In genomic region chr14:77000340-77001235, GRCh38 we compare ENCODE assay signal across 9 cellular contexts. TPM values are rescaled to one million over a fixed set of nuclear protein-coding genes. Genes with fewer than 3 reads are reported as not detected.
A peak's percentile ranks its signal among the peaks of the same experiment; 100 is the strongest.
DNase-seq lines count a peak whose midpoint lies in the region; ATAC-seq and TF ChIP-seq lines count a peak whose summit lies in the region.
"Had no signal": no experiment of that assay in that cellular context is flagged by ENCODE, and none has a peak within 500 bp of the region (broad histone marks: within the 10 kb centered on the region; RNA-seq: fewer than 3 reads in every experiment).

No MANE protein-coding gene starts in this region.

- peak overlapping the region; percentile 77 to 96 (median 86) for H3K4me2 ChIP-seq in BLaER1 treated with 17β-estradiol and CSF1 and Interleukin-3, amounts not matched to agents 10 nM and 100 nM

- no peaks in the 10 kb centered on the region for H3K36me3 ChIP-seq in BLaER1 treated with 17β-estradiol and CSF1 and Interleukin-3, amounts not matched to agents 10 nM and 100 nM
- H3K36me3 ChIP-seq in naive thymus-derived CD4-positive, alpha-beta T cell (ENCODE audit: control insufficient read depth in 2 of 3, insufficient read depth in 3 of 3, low read length in 3 of 3): no peaks in the 10 kb centered on the region
- H3K36me3 ChIP-seq in brain microvascular endothelial cell (replicated peaks): no peaks in the 10 kb centered on the region

- TF ChIP-seq CTCF in coronary artery (IDR thresholded peaks at IDR 0.05) (no peak), brain microvascular endothelial cell (IDR thresholded peaks at IDR 0.05; ENCODE audit: low read depth, low read length, missing control alignments) (no peak)

- POLR2A ChIA-PET in naive thymus-derived CD4-positive, alpha-beta T cell (lab: Charles Lee): interaction anchor here (1.3 kb wide), 1 partner anchor 38 kb away, joined by 7 read pairs; no protein-coding TSS in a partner anchor

- H3K4me1 ChIP-seq in BLaER1 treated with 17β-estradiol and CSF1 and Interleukin-3, amounts not matched to agents 10 nM and 100 nM: peaks cover 60 to 79% (median 69%) of the 10 kb centered on the region in 10 experiments
- H3K4me1 ChIP-seq in naive thymus-derived CD4-positive, alpha-beta T cell (ENCODE audit: control insufficient read depth in 2 of 2, insufficient read depth in 2 of 2, low read length in 2 of 2): peaks cover 0 to 9% of the 10 kb centered on the region in 2 donors

- H3K36me3 Mint-ChIP-seq in naive thymus-derived CD4-positive, alpha-beta T cell: no peaks in the 10 kb centered on the region

- intact Hi-C loops in naive thymus-derived CD4-positive, alpha-beta T cell (cut with micrococcal nuclease): no loop called here

- H3K27ac ChIP-seq in BLaER1 treated with 17β-estradiol and CSF1 and Interleukin-3, amounts not matched to agents 10 nM and 100 nM: peak overlapping the region; percentile 22 to 97 (median 80); a peak in 20 of 22 replicates
- H3K27ac ChIP-seq in coronary artery (no peak overlapping the region), brain microvascular endothelial cell (no peak overlapping the region)
- no peak overlapping the region for H3K27ac ChIP-seq in naive thymus-derived CD4-positive, alpha-beta T cell (ENCODE audit: low read depth, low read length)

- peak overlapping the region; percentile 52 to 88 (median 78) for H3K4me3 Mint-ChIP-seq in naive thymus-derived CD4-positive, alpha-beta T cell

- DNase-seq in NCI-H510A treated with DMSO at 0.1 percent for 48 hours (lab: John Stamatoyannopoulos, UW) (peak; percentile 84), coronary artery (ENCODE audit: low spot score) (no peak), brain microvascular endothelial cell (no peak), 8988T (no peak)
- peak in 2 of 9 donors; percentile 21 to 35 for DNase-seq in naive thymus-derived CD4-positive, alpha-beta T cell

- in situ Hi-C loops in brain microvascular endothelial cell (cut with HindIII; ENCODE audit: low pct_ligation_motif_present, low sequenced_read_pairs): no loop called here

- ATAC-seq in GM19463 (IDR thresholded peaks at IDR 0.05; ENCODE audit: unreplicated experiment): peak; percentile 58
- peak; percentile 63 for ATAC-seq in naive thymus-derived CD4-positive, alpha-beta T cell
- ATAC-seq in HG02840 (IDR thresholded peaks at IDR 0.05; ENCODE audit: low FRiP score, unreplicated experiment): no peak
- ATAC-seq: body of pancreas had no signal

- no peaks in the 10 kb centered on the region for H3K27me3 Mint-ChIP-seq in naive thymus-derived CD4-positive, alpha-beta T cell

- peak overlapping the region in 8 of 10 experiments; percentile 18 to 49 (median 40); a peak in 13 of 20 replicates for H3K4me3 ChIP-seq in BLaER1 treated with 17β-estradiol and CSF1 and Interleukin-3, amounts not matched to agents 10 nM and 100 nM
- H3K4me3 ChIP-seq in coronary artery (peak overlapping the region; percentile 44), brain microvascular endothelial cell (ENCODE audit: low read depth, low read length) (no peak overlapping the region)
- H3K4me3 ChIP-seq in naive thymus-derived CD4-positive, alpha-beta T cell (ENCODE audit: low read length): no peak overlapping the region
- H3K4me3 ChIP-seq: body of pancreas had no signal

- H3K9ac ChIP-seq in BLaER1 treated with 17β-estradiol and CSF1 and Interleukin-3, amounts not matched to agents 10 nM and 100 nM: peak overlapping the region; percentile 17 to 86 (median 74); a peak in 21 of 22 replicates

- no peaks in the 10 kb centered on the region for H3K9me3 Mint-ChIP-seq in naive thymus-derived CD4-positive, alpha-beta T cell

- peaks cover 8 to 19% (median 14%) of the 10 kb centered on the region in 7 donors for H3K4me1 Mint-ChIP-seq in naive thymus-derived CD4-positive, alpha-beta T cell

- H3K27me3 ChIP-seq in BLaER1 treated with 17β-estradiol and CSF1 and Interleukin-3, amounts not matched to agents 10 nM and 100 nM: no peaks in the 10 kb centered on the region
- no peaks in the 10 kb centered on the region for H3K27me3 ChIP-seq in naive thymus-derived CD4-positive, alpha-beta T cell (ENCODE audit: control insufficient read depth in 2 of 2, insufficient read depth in 2 of 2, low read length in 2 of 2)
- H3K27me3 ChIP-seq in brain microvascular endothelial cell (replicated peaks): no peaks in the 10 kb centered on the region
- H3K27me3 ChIP-seq: body of pancreas had no signal

- peak overlapping the region in 8 of 9 donors; percentile 50 to 88 (median 70) for H3K27ac Mint-ChIP-seq in naive thymus-derived CD4-positive, alpha-beta T cell

- H3K9me3 ChIP-seq in BLaER1 treated with 17β-estradiol and CSF1 and Interleukin-3, amounts not matched to agents 10 nM and 100 nM (replicated peaks in 1 of 11): no peaks in the 10 kb centered on the region
- no peaks in the 10 kb centered on the region for H3K9me3 ChIP-seq in naive thymus-derived CD4-positive, alpha-beta T cell (ENCODE audit: control insufficient read depth in 2 of 3, low read length in 3 of 3)
- H3K9me3 ChIP-seq: body of pancreas had no signal

- CTCF ChIA-PET in naive thymus-derived CD4-positive, alpha-beta T cell (lab: Charles Lee): interaction anchor here (0.6 to 1.2 kb wide), 2 partner anchors 87 to 93 kb away, joined by 3 to 4 read pairs; no protein-coding TSS in a partner anchor

- H4K20me1 ChIP-seq in BLaER1 treated with 17β-estradiol and CSF1 and Interleukin-3, amounts not matched to agents 10 nM and 100 nM: no peaks in the 10 kb centered on the region

RNA-seq across cellular contexts. Expression of gene IRF2BPL, which starts 27.9 kb away (rescaled TPM):
- total RNA-seq in naive thymus-derived CD4-positive, alpha-beta T cell: 10 to 100 TPM; 30.2 to 45.2 (median 34.6) TPM
- polyA plus RNA-seq in naive thymus-derived CD4-positive, alpha-beta T cell: 1 to 10 TPM; 3.5 to 3.8 TPM

Comparison
In these comparisons a context has a peak if more than half of its experiments do, and no peak if none do; other contexts are left out.
1. H3K27ac ChIP-seq: peak in BLaER1 treated with 17β-estradiol and CSF1 and Interleukin-3, amounts not matched to agents 10 nM and 100 nM (11 of 11); none in coronary artery (0 of 2), naive thymus-derived CD4-positive, alpha-beta T cell (single experiment) and brain microvascular endothelial cell (single experiment).
2. H3K4me3 ChIP-seq: peak in BLaER1 treated with 17β-estradiol and CSF1 and Interleukin-3, amounts not matched to agents 10 nM and 100 nM (8 of 10) and coronary artery (single experiment); none in naive thymus-derived CD4-positive, alpha-beta T cell (single experiment) and brain microvascular endothelial cell (single experiment).